ENCODE assay signal across 9 cellular contexts in the genomic region with DNA sequence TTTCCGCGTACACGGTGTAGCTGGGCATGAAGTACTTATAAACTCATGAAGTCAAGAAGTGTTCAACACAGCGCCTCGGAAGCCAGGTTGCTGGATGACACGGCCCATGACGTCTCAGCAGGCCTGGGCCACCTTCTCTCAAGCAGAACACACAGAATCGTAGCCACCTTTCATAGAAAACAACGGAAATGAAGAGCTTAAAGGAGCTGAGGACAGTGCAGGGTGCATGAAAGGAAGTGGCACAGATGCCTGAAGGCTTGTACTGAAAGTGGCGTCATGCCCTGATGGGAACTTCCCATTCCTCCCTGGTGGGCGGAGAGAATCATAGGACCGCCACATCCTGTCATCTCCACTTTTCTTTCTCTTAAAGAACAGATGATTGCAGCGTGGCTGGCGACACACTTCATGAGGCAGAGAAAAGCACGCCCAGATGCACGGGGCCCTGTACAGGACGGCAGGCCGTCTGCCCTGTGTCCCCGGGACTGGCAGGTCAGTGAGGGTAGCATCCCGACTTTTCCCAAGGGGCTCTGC. TPM values are rescaled to one million over a fixed set of nuclear protein-coding genes. Genes with fewer than 3 reads are reported as not detected.
DNase-seq lines count a peak whose midpoint lies in the region; ATAC-seq and TF ChIP-seq lines count a peak whose summit lies in the region.
"Had no signal": no experiment of that assay in that cellular context is flagged by ENCODE, and none has a peak within 500 bp of the region (broad histone marks: within the 10 kb centered on the region; RNA-seq: fewer than 3 reads in every experiment).

No MANE protein-coding gene starts in this region.

- H3K9me2 ChIP-seq in PC-9 (ENCODE audit: insufficient read depth), result no peaks in the 10 kb centered on the region

- no peaks in the 10 kb centered on the region for H3K36me3 ChIP-seq in PC-9 (ENCODE audit: low read depth)
- H3K36me3 ChIP-seq in esophagus squamous epithelium, result peaks cover 0 to 42% (median 0%) of the 10 kb centered on the region in 3 donors

- H3K4me3 ChIP-seq in PC-9 (no peak overlapping the region), esophagus squamous epithelium (no peak overlapping the region)
- H3K4me3 ChIP-seq: K562 had no signal

- H3K27ac Mint-ChIP-seq in neural crest cell (ENCODE audit: unreplicated experiment), result peak overlapping the region; percentile 66
- H3K27ac Mint-ChIP-seq in Calu3 (ENCODE audit: unreplicated experiment), result no peak overlapping the region

- no peaks in the 10 kb centered on the region for H3K9me3 ChIP-seq in PC-9 (ENCODE audit: insufficient read depth, low read depth)
- H3K9me3 ChIP-seq in esophagus squamous epithelium, result no peaks in the 10 kb centered on the region

- no peak overlapping the region for H3K27ac ChIP-seq in PC-9
- H3K27ac ChIP-seq in esophagus squamous epithelium, result peak overlapping the region in 2 of 4 donors; percentile 24 to 36

- no peak overlapping the region for H3K4me3 Mint-ChIP-seq in neural crest cell
- H3K4me3 Mint-ChIP-seq in Calu3 (ENCODE audit: low read depth, unreplicated experiment), result no peak overlapping the region

- ATAC-seq in GM21723 (IDR thresholded peaks at IDR 0.05; ENCODE audit: unreplicated experiment), result peak; percentile 85
- ATAC-seq: K562 had no signal

- no TSS peak for BruUV-seq in PC-9 (replicated peaks; lab: Mats Ljungman, UMichigan)
- no TSS peak for BruUV-seq in Calu3 (replicated peaks; lab: Mats Ljungman, UMichigan)

- no peak for TF ChIP-seq CTCF in GM10248 (IDR thresholded peaks at IDR 0.05; ENCODE audit: control extremely low read depth, extremely low read depth, low read depth, missing control alignments)
- no peak for TF ChIP-seq CTCF in neural crest cell (conservative IDR thresholded peaks at IDR 0.05)
- TF ChIP-seq CTCF in PC-9 (conservative IDR thresholded peaks at IDR 0.05), result no peak
- TF ChIP-seq CTCF in Calu3 (IDR thresholded peaks at IDR 0.05; ENCODE audit: unreplicated experiment), result no peak
- no peak for TF ChIP-seq CTCF in esophagus squamous epithelium (IDR thresholded peaks at IDR 0.05)

- no peak overlapping the region for H3K4me2 ChIP-seq in PC-9

- no peaks in the 10 kb centered on the region for H3K4me1 ChIP-seq in PC-9 (replicated peaks; ENCODE audit: insufficient read depth)
- peaks cover 0 to 23% (median 0%) of the 10 kb centered on the region in 3 donors for H3K4me1 ChIP-seq in esophagus squamous epithelium

- intact Hi-C loops in PC-9 (cut with micrococcal nuclease; ENCODE audit: unreplicated experiment), result no loop called here
- intact Hi-C loops in Calu3 (cut with micrococcal nuclease; ENCODE audit: unreplicated experiment), result no loop called here
- intact Hi-C loops in esophagus squamous epithelium (cut with DNase I), result no loop called here

- no peaks in the 10 kb centered on the region for H3F3A ChIP-seq in PC-9 (ENCODE audit: insufficient read depth, low read depth)

- DNase-seq in GM10248 (ENCODE audit: extremely low spot score) (peak; percentile 78), NOMO-1 treated with DMSO at 0.1 percent for 48 hours (lab: John Stamatoyannopoulos, UW; ENCODE audit: unreplicated experiment) (peak; percentile 67), neural crest cell (ENCODE audit: low read depth, low spot score) (no peak), PC-9 (no peak), Calu3 (no peak), esophagus squamous epithelium (lab: John Stamatoyannopoulos, UW) (no peak)
- peak; percentile 54 for DNase-seq in activated effector memory CD4-positive, alpha-beta T cell treated with Interleukin-2 at 50 U/mL for 16 hours

- WGBS in esophagus squamous epithelium, 2 donors, result 68 to 85% methylated on average over 12 to 20 of the region's 20 CpGs

- H3K27me3 Mint-ChIP-seq in neural crest cell (ENCODE audit: low read depth) (no peaks in the 10 kb centered on the region), Calu3 (ENCODE audit: unreplicated experiment) (no peaks in the 10 kb centered on the region)

- POLR2A ChIA-PET in GM10248 (lab: Yijun Ruan, JAX), result no interaction called here
- POLR2A ChIA-PET in PC-9 (lab: Charles Lee; ENCODE audit: unreplicated experiment), result interaction anchor here (0.7 kb wide), 1 partner anchor 37 kb away, joined by 3 read pairs; no protein-coding TSS in a partner anchor

- H3K27me3 ChIP-seq in PC-9 (ENCODE audit: insufficient read depth, low read depth), result no peaks in the 10 kb centered on the region
- no peaks in the 10 kb centered on the region for H3K27me3 ChIP-seq in esophagus squamous epithelium

- CTCF ChIA-PET in GM10248 (lab: Yijun Ruan, JAX) (interaction anchor here (1.7 kb wide), 2 partner anchors 10 to 11 kb away, joined by 3 read pairs; no protein-coding TSS in a partner anchor), PC-9 (lab: Charles Lee) (no interaction called here), Calu3 (lab: Charles Lee) (no interaction called here)

- H3K36me3 Mint-ChIP-seq in neural crest cell (ENCODE audit: low read depth) (peaks cover 2% of the 10 kb centered on the region), Calu3 (ENCODE audit: insufficient read depth, unreplicated experiment) (no peaks in the 10 kb centered on the region)

- no peaks in the 10 kb centered on the region for H3K79me2 ChIP-seq in PC-9 (ENCODE audit: low read depth)

- peak in 1 of 4 donors; percentile 13 for TF ChIP-seq POLR2A in esophagus squamous epithelium (IDR thresholded peaks at IDR 0.05)

- H3K9me3 Mint-ChIP-seq in neural crest cell (no peaks in the 10 kb centered on the region), Calu3 (ENCODE audit: low read depth, unreplicated experiment) (no peaks in the 10 kb centered on the region)

- H4K20me1 ChIP-seq in PC-9 (ENCODE audit: insufficient read depth), result peaks cover 11% of the 10 kb centered on the region; the same call in 1 of the 2 replicates

- H3K4me1 Mint-ChIP-seq in neural crest cell (peaks cover 16% of the 10 kb centered on the region), Calu3 (ENCODE audit: low read depth, unreplicated experiment) (no peaks in the 10 kb centered on the region)

- H2AFZ ChIP-seq in PC-9, result no peak overlapping the region

RNA-seq across cellular contexts. Expression of a gene that starts 31.1 kb away (rescaled TPM):
- total RNA-seq in neural crest cell, result 50.7 and 52.1 TPM in 2 replicates
- 61.5 and 79.7 TPM in 2 replicates for total RNA-seq in PC-9 (2021)
- 30.5 and 39.6 TPM in 2 replicates for total RNA-seq in Calu3 (2022)
- 10 to 100 TPM; 21.6 to 72.7 (median 35.2) TPM for total RNA-seq in esophagus squamous epithelium

Comparison
In these comparisons a context has a peak if more than half of its experiments do, and no peak if none do; other contexts are left out.
1. DNase-seq: peak in GM10248 (single experiment), NOMO-1 treated with DMSO at 0.1 percent for 48 hours (single experiment) and activated effector memory CD4-positive, alpha-beta T cell treated with Interleukin-2 at 50 U/mL for 16 hours (single experiment); none in neural crest cell (single experiment), PC-9 (0 of 2), Calu3 (single experiment) and esophagus squamous epithelium (single experiment).